In the genomic region with DNA sequence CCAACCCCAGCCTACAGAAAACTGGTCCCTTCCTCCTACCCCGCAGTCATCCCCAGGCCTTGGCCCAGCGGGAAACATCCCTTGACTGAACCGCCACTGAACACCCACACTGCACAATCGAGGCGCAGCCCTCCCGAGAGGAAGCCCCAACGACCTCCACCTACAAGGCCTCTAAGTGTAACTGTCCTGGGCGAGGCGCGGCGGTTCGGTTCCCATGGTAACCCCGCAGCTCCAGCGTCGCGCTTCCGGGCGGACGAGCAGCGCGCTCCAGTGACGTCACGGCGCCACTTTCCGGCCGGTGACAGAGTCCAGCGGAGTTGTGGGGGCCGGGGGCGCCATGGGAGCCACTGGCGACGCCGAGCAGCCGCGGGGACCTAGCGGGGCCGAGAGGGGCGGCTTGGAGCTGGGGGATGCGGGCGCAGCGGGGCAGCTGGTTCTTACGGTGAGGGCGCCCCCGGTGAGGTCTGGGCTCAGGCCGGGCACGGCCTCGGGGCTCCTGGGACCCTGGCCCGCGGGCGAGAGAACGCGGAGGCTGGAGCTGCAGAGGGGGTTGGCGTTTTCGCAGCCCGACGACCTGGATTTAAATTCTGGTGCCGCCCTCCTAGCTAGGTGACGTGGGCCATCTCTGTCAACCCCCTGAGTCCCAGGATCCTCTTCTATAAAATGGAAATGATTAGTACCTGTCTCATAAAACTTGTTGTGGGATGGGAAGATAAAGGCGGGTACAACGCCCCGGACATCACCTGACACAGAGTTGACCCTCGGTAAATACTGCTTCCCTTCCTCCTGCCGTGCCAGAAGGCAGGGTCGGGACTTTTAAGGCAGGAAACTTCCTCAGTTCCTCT, we compare ENCODE assay signal across 8 cellular contexts. TPM values are rescaled to one million over a fixed set of nuclear protein-coding genes. Genes with fewer than 3 reads are reported as not detected.
DNase-seq lines count a peak whose midpoint lies in the region; ATAC-seq and TF ChIP-seq lines count a peak whose summit lies in the region.

TSS of gene DNTTIP1 (plus strand) at position 287 of the 845 bp plus-strand sequence. CDS start at position 338, 51 bp downstream.
TSS of gene WFDC3 (minus strand) at position 216 of the 845 bp plus-strand sequence. CDS start 1,908 bp downstream, outside the sequence.

- CTCF ChIA-PET in GM10248 (lab: Yijun Ruan, JAX) = interaction anchor here (0.7 to 3.4 kb wide), 3 partner anchors 15 to 66 kb away, joined by 3 to 26 read pairs (median 3); no protein-coding TSS in a partner anchor

- peak within 1 kb of the TSS; percentile 98 for H4K8ac ChIP-seq in trophoblast cell (ENCODE audit: low read depth, low read length)

- POLR2A ChIA-PET in GM10248 (lab: Yijun Ruan, JAX) = no interaction called here

- H3K27ac ChIP-seq in heart right ventricle (peak within 1 kb of the TSS; percentile 68 to 98 (median 95)), trophoblast cell (ENCODE audit: low read depth, low read length) (no peak within 1 kb of the TSS), tibial nerve (peak within 1 kb of the TSS; percentile 87 to 96 (median 91))

- peak; percentile 96 for DNase-seq in GM10248 (ENCODE audit: extremely low spot score)
- peak; percentile 60 for DNase-seq in NCI-H128 (lab: John Stamatoyannopoulos, UW; ENCODE audit: unreplicated experiment)
- DNase-seq in SW480 (ENCODE audit: low spot score) = peak; percentile 94
- peak; percentile 97 for DNase-seq in adipocyte (ENCODE audit: low read depth)
- DNase-seq in heart right ventricle = peak; percentile 93 to 94
- peak; percentile 90 to 96 for DNase-seq in trophoblast cell
- DNase-seq in tibial nerve (ENCODE audit: low spot score in 2 of 2) = peak; percentile 79 to 82

- ATAC-seq in HG02588 (IDR thresholded peaks at IDR 0.05; ENCODE audit: unreplicated experiment) (peak; percentile 84), heart right ventricle (peak; percentile 94 to 99 (median 98))

- peak within 1 kb of the TSS; percentile 72 for H4K12ac ChIP-seq in trophoblast cell (ENCODE audit: low read depth, low read length)

- peak; percentile 72 to 90 for TF ChIP-seq EP300 in tibial nerve (IDR thresholded peaks at IDR 0.05)

- H3K79me1 ChIP-seq in trophoblast cell (ENCODE audit: low read length) = peaks cover 4% of the 10 kb centered on the region

- peak within 1 kb of the TSS; percentile 77 for H3K4ac ChIP-seq in trophoblast cell (ENCODE audit: low read depth, low read length)

- 0 to 1% methylated on average over 63 of the region's 63 CpGs for WGBS in heart right ventricle, 2 donors
- no CpG with 5 or more reads among the region's 63 CpGs for WGBS in trophoblast cell (ENCODE audit: extremely low coverage, insufficient coverage, insufficient read length)
- WGBS in tibial nerve, 2 donors = 0 to 1% methylated on average over 36 to 40 of the region's 63 CpGs

- peak within 1 kb of the TSS; percentile 81 for H3K18ac ChIP-seq in trophoblast cell (ENCODE audit: low read length)

- H3K36me3 ChIP-seq in adipocyte (ENCODE audit: control insufficient read depth, insufficient read depth, low read length, severe bottlenecking) (peaks cover 29% of the 10 kb centered on the region), heart right ventricle (peaks cover 0 to 38% (median 18%) of the 10 kb centered on the region in 9 donors), trophoblast cell (ENCODE audit: control insufficient read depth in 1 of 2, insufficient read depth in 2 of 2, low read length in 2 of 2) (peaks cover 13 to 22% of the 10 kb centered on the region in 2 experiments), tibial nerve (peaks cover 0 to 33% (median 8%) of the 10 kb centered on the region in 3 donors)

- TF ChIP-seq CTCF in GM10248 (IDR thresholded peaks at IDR 0.05; ENCODE audit: control extremely low read depth, extremely low read depth, low read depth, missing control alignments) (no peak), heart right ventricle (IDR thresholded peaks at IDR 0.05) (peak in 1 of 9 donors; percentile 23), tibial nerve (IDR thresholded peaks at IDR 0.05) (peak in 2 of 5 experiments; percentile 12 to 49)

- peak in 1 of 2 donors; percentile 28 for TF ChIP-seq POLR2A in tibial nerve (IDR thresholded peaks at IDR 0.05)

- H3K4me3 ChIP-seq in adipocyte (ENCODE audit: low read length) (peak within 1 kb of the TSS; percentile 94), heart right ventricle (peak within 1 kb of the TSS; percentile 65 to 100 (median 92)), trophoblast cell (ENCODE audit: low read depth, low read length) (peak within 1 kb of the TSS; percentile 96), tibial nerve (peak within 1 kb of the TSS; percentile 75 to 96 (median 94))

- H2AK5ac ChIP-seq in trophoblast cell (ENCODE audit: low read length) = no peak within 1 kb of the TSS

- H3K9ac ChIP-seq in adipocyte (ENCODE audit: low read length) (peak within 1 kb of the TSS; percentile 97), trophoblast cell (ENCODE audit: low read length) (peak within 1 kb of the TSS; percentile 93)

- H3K9me3 ChIP-seq in adipocyte (ENCODE audit: control insufficient read depth, low read length) = no peaks in the 10 kb centered on the region
- H3K9me3 ChIP-seq in heart right ventricle = no peaks in the 10 kb centered on the region
- no peaks in the 10 kb centered on the region for H3K9me3 ChIP-seq in trophoblast cell (ENCODE audit: insufficient read depth, low read depth, low read length)
- H3K9me3 ChIP-seq in tibial nerve = no peaks in the 10 kb centered on the region

- H2AFZ ChIP-seq in trophoblast cell (ENCODE audit: insufficient read depth, low read length, poor library complexity) = peak within 1 kb of the TSS; percentile 91

- H3K79me2 ChIP-seq in trophoblast cell (ENCODE audit: control insufficient read depth, insufficient read depth, low read length, poor library complexity) = peaks cover 5% of the 10 kb centered on the region

- no peak within 1 kb of the TSS for H2BK12ac ChIP-seq in trophoblast cell (ENCODE audit: low read length)

- H4K91ac ChIP-seq in trophoblast cell (ENCODE audit: low read depth, low read length) = peak within 1 kb of the TSS; percentile 93

- no peak within 1 kb of the TSS for H3K23ac ChIP-seq in trophoblast cell (ENCODE audit: low read length)

- peak within 1 kb of the TSS; percentile 98 for H3K4me2 ChIP-seq in trophoblast cell (ENCODE audit: low read length)

- H3K14ac ChIP-seq in trophoblast cell (ENCODE audit: low read length) = peak within 1 kb of the TSS; percentile 84

- H3K27me3 ChIP-seq in adipocyte (replicated peaks; ENCODE audit: control insufficient read depth, insufficient read depth, low read length) (no peaks in the 10 kb centered on the region), heart right ventricle (no peaks in the 10 kb centered on the region), trophoblast cell (ENCODE audit: insufficient read depth, low read length) (no peaks in the 10 kb centered on the region), tibial nerve (no peaks in the 10 kb centered on the region)

- H2BK120ac ChIP-seq in trophoblast cell (ENCODE audit: insufficient read depth, low read length, poor library complexity) = peak within 1 kb of the TSS; percentile 76

- H2BK5ac ChIP-seq in trophoblast cell (ENCODE audit: low read depth, low read length, poor library complexity) = peak within 1 kb of the TSS; percentile 44

- intact Hi-C loops in heart right ventricle (cut with DNase I) = loop anchor here in 1 of 10 donors (10.0 kb wide), 1 partner anchor 827 kb away; the partner anchor contains the start of genes STK4 and TOMM34

- peaks cover 7% of the 10 kb centered on the region for H3K4me1 ChIP-seq in adipocyte (ENCODE audit: control insufficient read depth, insufficient read depth, low read length)
- peaks cover 5 to 36% (median 13%) of the 10 kb centered on the region in 9 donors for H3K4me1 ChIP-seq in heart right ventricle
- peaks cover 3 to 9% of the 10 kb centered on the region in 2 experiments for H3K4me1 ChIP-seq in trophoblast cell (ENCODE audit: control insufficient read depth in 1 of 2, insufficient read depth in 2 of 2, low read length in 2 of 2)
- peaks cover 0 to 24% (median 9%) of the 10 kb centered on the region in 4 donors for H3K4me1 ChIP-seq in tibial nerve

RNA-seq across cellular contexts. Expression of gene DNTTIP1, which starts in this region (rescaled TPM):
- total RNA-seq in heart right ventricle (10 to 100 TPM; 13.8 to 32.2 (median 23.3) TPM), tibial nerve (10 to 100 TPM; 17.4 to 33.6 (median 27.2) TPM)
- polyA plus RNA-seq in heart right ventricle = 10 to 100 TPM; 18.4 to 33.5 TPM
- 27.8 and 28.6 TPM in 2 replicates for polyA plus RNA-seq in trophoblast cell (2013)

RNA-seq across cellular contexts. Expression of gene WFDC3, which starts in this region (rescaled TPM):
- total RNA-seq in heart right ventricle (1 to 10 TPM in 3 of 10 donors, under 1 TPM in 3, not detected in 4; 0.49 to 2.3 (median 0.99) TPM), tibial nerve (1 to 10 TPM in 1 of 4 donors, not detected in 3; 2.4 TPM)
- polyA plus RNA-seq in heart right ventricle = under 1 TPM; 0.44 to 0.75 TPM
- not detected in 2 replicates for polyA plus RNA-seq in trophoblast cell (2013)
